ENCODE assay signal across 1 cellular context in genomic region chr16:31033709-31034492, GRCh38.
TF ChIP-seq lines count a peak whose summit lies in the region.

No MANE protein-coding gene starts in this region.

TF ChIP-seq in HepG2, 621 proteins besides CTCF, POLR2A, EP300 and RAD21 (continued from another document and continues in another):
- TF ChIP-seq, protein P1, sequence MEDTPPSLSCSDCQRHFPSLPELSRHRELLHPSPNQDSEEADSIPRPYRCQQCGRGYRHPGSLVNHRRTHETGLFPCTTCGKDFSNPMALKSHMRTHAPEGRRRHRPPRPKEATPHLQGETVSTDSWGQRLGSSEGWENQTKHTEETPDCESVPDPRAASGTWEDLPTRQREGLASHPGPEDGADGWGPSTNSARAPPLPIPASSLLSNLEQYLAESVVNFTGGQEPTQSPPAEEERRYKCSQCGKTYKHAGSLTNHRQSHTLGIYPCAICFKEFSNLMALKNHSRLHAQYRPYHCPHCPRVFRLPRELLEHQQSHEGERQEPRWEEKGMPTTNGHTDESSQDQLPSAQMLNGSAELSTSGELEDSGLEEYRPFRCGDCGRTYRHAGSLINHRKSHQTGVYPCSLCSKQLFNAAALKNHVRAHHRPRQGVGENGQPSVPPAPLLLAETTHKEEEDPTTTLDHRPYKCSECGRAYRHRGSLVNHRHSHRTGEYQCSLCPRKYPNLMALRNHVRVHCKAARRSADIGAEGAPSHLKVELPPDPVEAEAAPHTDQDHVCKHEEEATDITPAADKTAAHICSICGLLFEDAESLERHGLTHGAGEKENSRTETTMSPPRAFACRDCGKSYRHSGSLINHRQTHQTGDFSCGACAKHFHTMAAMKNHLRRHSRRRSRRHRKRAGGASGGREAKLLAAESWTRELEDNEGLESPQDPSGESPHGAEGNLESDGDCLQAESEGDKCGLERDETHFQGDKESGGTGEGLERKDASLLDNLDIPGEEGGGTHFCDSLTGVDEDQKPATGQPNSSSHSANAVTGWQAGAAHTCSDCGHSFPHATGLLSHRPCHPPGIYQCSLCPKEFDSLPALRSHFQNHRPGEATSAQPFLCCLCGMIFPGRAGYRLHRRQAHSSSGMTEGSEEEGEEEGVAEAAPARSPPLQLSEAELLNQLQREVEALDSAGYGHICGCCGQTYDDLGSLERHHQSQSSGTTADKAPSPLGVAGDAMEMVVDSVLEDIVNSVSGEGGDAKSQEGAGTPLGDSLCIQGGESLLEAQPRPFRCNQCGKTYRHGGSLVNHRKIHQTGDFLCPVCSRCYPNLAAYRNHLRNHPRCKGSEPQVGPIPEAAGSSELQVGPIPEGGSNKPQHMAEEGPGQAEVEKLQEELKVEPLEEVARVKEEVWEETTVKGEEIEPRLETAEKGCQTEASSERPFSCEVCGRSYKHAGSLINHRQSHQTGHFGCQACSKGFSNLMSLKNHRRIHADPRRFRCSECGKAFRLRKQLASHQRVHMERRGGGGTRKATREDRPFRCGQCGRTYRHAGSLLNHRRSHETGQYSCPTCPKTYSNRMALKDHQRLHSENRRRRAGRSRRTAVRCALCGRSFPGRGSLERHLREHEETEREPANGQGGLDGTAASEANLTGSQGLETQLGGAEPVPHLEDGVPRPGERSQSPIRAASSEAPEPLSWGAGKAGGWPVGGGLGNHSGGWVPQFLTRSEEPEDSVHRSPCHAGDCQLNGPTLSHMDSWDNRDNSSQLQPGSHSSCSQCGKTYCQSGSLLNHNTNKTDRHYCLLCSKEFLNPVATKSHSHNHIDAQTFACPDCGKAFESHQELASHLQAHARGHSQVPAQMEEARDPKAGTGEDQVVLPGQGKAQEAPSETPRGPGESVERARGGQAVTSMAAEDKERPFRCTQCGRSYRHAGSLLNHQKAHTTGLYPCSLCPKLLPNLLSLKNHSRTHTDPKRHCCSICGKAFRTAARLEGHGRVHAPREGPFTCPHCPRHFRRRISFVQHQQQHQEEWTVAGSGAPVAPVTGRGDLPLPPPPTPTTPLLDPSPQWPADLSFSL (CRISPR knock-in tag; IDR thresholded peaks at IDR 0.05), result no peak; the same call in 1 of the 2 replicates
- no peak for TF ChIP-seq ZBTB33 (CRISPR knock-in tag; IDR thresholded peaks at IDR 0.05)
- TF ChIP-seq MTERF4 (CRISPR knock-in tag; IDR thresholded peaks at IDR 0.05), result peak; percentile 68; the same call in 1 of the 2 replicates
- TF ChIP-seq, protein P2, sequence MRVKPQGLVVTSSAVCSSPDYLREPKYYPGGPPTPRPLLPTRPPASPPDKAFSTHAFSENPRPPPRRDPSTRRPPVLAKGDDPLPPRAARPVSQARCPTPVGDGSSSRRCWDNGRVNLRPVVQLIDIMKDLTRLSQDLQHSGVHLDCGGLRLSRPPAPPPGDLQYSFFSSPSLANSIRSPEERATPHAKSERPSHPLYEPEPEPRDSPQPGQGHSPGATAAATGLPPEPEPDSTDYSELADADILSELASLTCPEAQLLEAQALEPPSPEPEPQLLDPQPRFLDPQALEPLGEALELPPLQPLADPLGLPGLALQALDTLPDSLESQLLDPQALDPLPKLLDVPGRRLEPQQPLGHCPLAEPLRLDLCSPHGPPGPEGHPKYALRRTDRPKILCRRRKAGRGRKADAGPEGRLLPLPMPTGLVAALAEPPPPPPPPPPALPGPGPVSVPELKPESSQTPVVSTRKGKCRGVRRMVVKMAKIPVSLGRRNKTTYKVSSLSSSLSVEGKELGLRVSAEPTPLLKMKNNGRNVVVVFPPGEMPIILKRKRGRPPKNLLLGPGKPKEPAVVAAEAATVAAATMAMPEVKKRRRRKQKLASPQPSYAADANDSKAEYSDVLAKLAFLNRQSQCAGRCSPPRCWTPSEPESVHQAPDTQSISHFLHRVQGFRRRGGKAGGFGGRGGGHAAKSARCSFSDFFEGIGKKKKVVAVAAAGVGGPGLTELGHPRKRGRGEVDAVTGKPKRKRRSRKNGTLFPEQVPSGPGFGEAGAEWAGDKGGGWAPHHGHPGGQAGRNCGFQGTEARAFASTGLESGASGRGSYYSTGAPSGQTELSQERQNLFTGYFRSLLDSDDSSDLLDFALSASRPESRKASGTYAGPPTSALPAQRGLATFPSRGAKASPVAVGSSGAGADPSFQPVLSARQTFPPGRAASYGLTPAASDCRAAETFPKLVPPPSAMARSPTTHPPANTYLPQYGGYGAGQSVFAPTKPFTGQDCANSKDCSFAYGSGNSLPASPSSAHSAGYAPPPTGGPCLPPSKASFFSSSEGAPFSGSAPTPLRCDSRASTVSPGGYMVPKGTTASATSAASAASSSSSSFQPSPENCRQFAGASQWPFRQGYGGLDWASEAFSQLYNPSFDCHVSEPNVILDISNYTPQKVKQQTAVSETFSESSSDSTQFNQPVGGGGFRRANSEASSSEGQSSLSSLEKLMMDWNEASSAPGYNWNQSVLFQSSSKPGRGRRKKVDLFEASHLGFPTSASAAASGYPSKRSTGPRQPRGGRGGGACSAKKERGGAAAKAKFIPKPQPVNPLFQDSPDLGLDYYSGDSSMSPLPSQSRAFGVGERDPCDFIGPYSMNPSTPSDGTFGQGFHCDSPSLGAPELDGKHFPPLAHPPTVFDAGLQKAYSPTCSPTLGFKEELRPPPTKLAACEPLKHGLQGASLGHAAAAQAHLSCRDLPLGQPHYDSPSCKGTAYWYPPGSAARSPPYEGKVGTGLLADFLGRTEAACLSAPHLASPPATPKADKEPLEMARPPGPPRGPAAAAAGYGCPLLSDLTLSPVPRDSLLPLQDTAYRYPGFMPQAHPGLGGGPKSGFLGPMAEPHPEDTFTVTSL (CRISPR knock-in tag; IDR thresholded peaks at IDR 0.05; ENCODE audit: borderline replicate concordance), result no peak
- no peak for TF ChIP-seq DMTF1 (CRISPR knock-in tag; IDR thresholded peaks at IDR 0.05)
- 0 out of 2 replicates have a peak, but pooled peaks have one; percentile 8 for TF ChIP-seq ETV5 (CRISPR knock-in tag; IDR thresholded peaks at IDR 0.05; ENCODE audit: borderline replicate concordance)
- TF ChIP-seq ZNF235 (CRISPR knock-in tag; IDR thresholded peaks at IDR 0.05; ENCODE audit: borderline replicate concordance), result peak; percentile 91; the same call in 1 of the 2 replicates
- TF ChIP-seq THRA (CRISPR knock-in tag; IDR thresholded peaks at IDR 0.05; ENCODE audit: borderline replicate concordance), result no peak
- peak; percentile 74; the same call in 1 of the 2 replicates for TF ChIP-seq ZNF264 (CRISPR knock-in tag; IDR thresholded peaks at IDR 0.05)
- TF ChIP-seq, protein P3, sequence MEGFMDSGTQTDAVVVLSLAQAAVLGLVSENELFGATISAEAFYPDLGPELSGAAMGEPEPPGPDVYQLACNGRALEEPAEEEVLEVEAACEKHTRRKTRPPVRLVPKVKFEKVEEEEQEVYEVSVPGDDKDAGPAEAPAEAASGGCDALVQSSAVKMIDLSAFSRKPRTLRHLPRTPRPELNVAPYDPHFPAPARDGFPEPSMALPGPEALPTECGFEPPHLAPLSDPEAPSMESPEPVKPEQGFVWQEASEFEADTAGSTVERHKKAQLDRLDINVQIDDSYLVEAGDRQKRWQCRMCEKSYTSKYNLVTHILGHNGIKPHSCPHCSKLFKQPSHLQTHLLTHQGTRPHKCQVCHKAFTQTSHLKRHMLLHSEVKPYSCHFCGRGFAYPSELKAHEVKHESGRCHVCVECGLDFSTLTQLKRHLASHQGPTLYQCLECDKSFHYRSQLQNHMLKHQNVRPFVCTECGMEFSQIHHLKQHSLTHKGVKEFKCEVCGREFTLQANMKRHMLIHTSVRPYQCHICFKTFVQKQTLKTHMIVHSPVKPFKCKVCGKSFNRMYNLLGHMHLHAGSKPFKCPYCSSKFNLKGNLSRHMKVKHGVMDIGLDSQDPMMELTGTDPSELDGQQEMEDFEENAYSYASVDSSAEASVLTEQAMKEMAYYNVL (CRISPR knock-in tag; IDR thresholded peaks at IDR 0.05; ENCODE audit: borderline replicate concordance), result no peak
- TF ChIP-seq, protein P4, sequence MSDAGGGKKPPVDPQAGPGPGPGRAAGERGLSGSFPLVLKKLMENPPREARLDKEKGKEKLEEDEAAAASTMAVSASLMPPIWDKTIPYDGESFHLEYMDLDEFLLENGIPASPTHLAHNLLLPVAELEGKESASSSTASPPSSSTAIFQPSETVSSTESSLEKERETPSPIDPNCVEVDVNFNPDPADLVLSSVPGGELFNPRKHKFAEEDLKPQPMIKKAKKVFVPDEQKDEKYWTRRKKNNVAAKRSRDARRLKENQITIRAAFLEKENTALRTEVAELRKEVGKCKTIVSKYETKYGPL (CRISPR knock-in tag; IDR thresholded peaks at IDR 0.05), result no peak
- TF ChIP-seq SCMH1 (CRISPR knock-in tag; IDR thresholded peaks at IDR 0.05; ENCODE audit: borderline replicate concordance), result no peak
- peak; percentile 30; the same call in 1 of the 2 replicates for TF ChIP-seq TFE3 (CRISPR knock-in tag; IDR thresholded peaks at IDR 0.05)
- TF ChIP-seq ZNF660 (CRISPR knock-in tag; IDR thresholded peaks at IDR 0.05; ENCODE audit: borderline replicate concordance, low read depth), result no peak
- peak; percentile 37 for TF ChIP-seq ZFX (CRISPR knock-in tag; IDR thresholded peaks at IDR 0.05; ENCODE audit: low read depth)
- TF ChIP-seq PCBP1 (IDR thresholded peaks at IDR 0.05; ENCODE audit: borderline replicate concordance, low read depth, low read length), result peak; percentile 59; the same call in 1 of the 2 replicates
- TF ChIP-seq, protein P5, sequence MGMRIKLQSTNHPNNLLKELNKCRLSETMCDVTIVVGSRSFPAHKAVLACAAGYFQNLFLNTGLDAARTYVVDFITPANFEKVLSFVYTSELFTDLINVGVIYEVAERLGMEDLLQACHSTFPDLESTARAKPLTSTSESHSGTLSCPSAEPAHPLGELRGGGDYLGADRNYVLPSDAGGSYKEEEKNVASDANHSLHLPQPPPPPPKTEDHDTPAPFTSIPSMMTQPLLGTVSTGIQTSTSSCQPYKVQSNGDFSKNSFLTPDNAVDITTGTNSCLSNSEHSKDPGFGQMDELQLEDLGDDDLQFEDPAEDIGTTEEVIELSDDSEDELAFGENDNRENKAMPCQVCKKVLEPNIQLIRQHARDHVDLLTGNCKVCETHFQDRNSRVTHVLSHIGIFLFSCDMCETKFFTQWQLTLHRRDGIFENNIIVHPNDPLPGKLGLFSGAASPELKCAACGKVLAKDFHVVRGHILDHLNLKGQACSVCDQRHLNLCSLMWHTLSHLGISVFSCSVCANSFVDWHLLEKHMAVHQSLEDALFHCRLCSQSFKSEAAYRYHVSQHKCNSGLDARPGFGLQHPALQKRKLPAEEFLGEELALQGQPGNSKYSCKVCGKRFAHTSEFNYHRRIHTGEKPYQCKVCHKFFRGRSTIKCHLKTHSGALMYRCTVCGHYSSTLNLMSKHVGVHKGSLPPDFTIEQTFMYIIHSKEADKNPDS (CRISPR knock-in tag; IDR thresholded peaks at IDR 0.05), result no peak
- no peak for TF ChIP-seq REPIN1 (CRISPR knock-in tag; IDR thresholded peaks at IDR 0.05; ENCODE audit: borderline replicate concordance, low read depth)
